ENCODE assay signal across 11 cellular contexts in the genomic region with DNA sequence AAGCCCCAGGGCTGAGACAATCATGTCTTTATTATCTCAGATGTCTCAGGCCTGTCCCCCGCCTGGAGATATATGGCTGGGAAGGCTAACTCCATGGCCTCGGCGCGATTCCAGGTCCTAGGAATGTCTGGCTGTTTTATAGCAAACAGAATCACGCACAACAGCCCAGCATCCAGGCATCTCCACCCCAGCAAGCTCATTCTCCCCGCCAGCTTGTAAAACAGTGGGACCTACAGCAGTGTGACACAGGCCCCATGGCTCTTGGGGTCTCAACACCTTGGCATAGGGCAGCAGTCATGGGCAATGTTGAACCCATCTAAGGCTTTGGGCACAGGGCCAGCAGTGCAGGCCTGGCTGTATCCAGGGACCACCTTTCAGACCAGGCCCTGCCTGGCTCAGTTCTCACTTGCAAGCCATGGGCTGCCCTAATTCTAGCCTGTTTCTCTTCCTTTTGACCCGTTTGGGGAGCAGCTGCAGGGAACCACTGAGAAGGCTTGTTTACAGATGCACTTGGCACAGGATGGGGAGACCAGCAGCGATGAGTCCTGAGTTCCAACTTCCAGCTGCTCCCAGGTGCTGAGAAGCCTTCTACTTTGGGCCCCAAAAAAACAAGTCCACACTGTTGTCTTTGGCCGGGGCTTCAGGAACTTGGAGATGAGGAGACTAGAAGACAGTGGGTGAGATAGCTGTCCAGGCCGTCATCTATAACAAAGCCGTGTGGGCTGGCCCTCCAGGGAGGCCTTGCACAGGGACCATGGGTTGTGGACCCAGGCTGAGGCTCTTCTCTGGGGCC. TPM values are rescaled to one million over a fixed set of nuclear protein-coding genes. Genes with fewer than 3 reads are reported as not detected.
DNase-seq lines count a peak whose midpoint lies in the region; ATAC-seq, FAIRE-seq and TF ChIP-seq lines count a peak whose summit lies in the region.
"Had no signal": no experiment of that assay in that cellular context is flagged by ENCODE, and none has a peak within 500 bp of the region (broad histone marks: within the 10 kb centered on the region; RNA-seq: fewer than 3 reads in every experiment).

No MANE protein-coding gene starts in this region.

- peaks cover 58% of the 10 kb centered on the region for H3K4me1 Mint-ChIP-seq in stimulated activated naive CD8-positive, alpha-beta T cell treated with anti-CD3 and anti-CD28 coated beads, Interleukin-15, amount 100 ng/mL, for 72 hours

- no peak overlapping the region for H3K9ac ChIP-seq in muscle layer of colon (ENCODE audit: low read length)

- no peak overlapping the region for H3K27ac ChIP-seq in body of pancreas
- peak overlapping the region; percentile 64 for H3K27ac ChIP-seq in muscle layer of colon (ENCODE audit: low read depth, low read length)
- peak overlapping the region; percentile 24 for H3K27ac ChIP-seq in vagina
- H3K27ac ChIP-seq in aorta (ENCODE audit: low read depth in 1 of 2, low read length in 2 of 2) = no peak overlapping the region

- H3K27me3 Mint-ChIP-seq in stimulated activated naive CD8-positive, alpha-beta T cell treated with anti-CD3 and anti-CD28 coated beads, Interleukin-15, amount 100 ng/mL, for 72 hours = no peaks in the 10 kb centered on the region

- H3K4me1 ChIP-seq in body of pancreas (no peaks in the 10 kb centered on the region), muscle layer of colon (ENCODE audit: insufficient read depth, low read length) (peaks cover 45% of the 10 kb centered on the region), vagina (peaks cover 50% of the 10 kb centered on the region), aorta (ENCODE audit: control insufficient read depth in 1 of 2, insufficient read depth in 2 of 2, low read length in 2 of 2) (no peaks in the 10 kb centered on the region)

- peak overlapping the region; percentile 40 to 75 for H3K27ac Mint-ChIP-seq in stimulated activated naive CD8-positive, alpha-beta T cell treated with anti-CD3 and anti-CD28 coated beads, Interleukin-15, amount 100 ng/mL, for 72 hours

- H3K36me3 ChIP-seq in body of pancreas (replicated peaks in 1 of 2; ENCODE audit: insufficient read depth in 1 of 2, low read depth in 2 of 2) = no peaks in the 10 kb centered on the region
- peaks cover 26% of the 10 kb centered on the region for H3K36me3 ChIP-seq in muscle layer of colon (ENCODE audit: insufficient read depth, low read length)
- peaks cover 0 to 13% of the 10 kb centered on the region in 2 donors for H3K36me3 ChIP-seq in vagina
- H3K36me3 ChIP-seq in aorta (ENCODE audit: control insufficient read depth in 1 of 2, insufficient read depth in 2 of 2, low read length in 1 of 2) = no peaks in the 10 kb centered on the region

- H3K9me3 ChIP-seq in body of pancreas = no peaks in the 10 kb centered on the region
- H3K9me3 ChIP-seq in muscle layer of colon (ENCODE audit: low read length) = no peaks in the 10 kb centered on the region
- no peaks in the 10 kb centered on the region for H3K9me3 ChIP-seq in vagina
- H3K9me3 ChIP-seq in aorta (ENCODE audit: control insufficient read depth, low read length) = no peaks in the 10 kb centered on the region

- no peak for FAIRE-seq in H54 (lab: Jason Lieb, UNC)

- TF ChIP-seq POLR2A in body of pancreas (IDR thresholded peaks at IDR 0.05) = no peak
- TF ChIP-seq POLR2A in vagina (IDR thresholded peaks at IDR 0.05) = no peak
- TF ChIP-seq POLR2A in H54 (IDR thresholded peaks at IDR 0.05; ENCODE audit: low read depth, low read length) = no peak

- peaks cover 2 to 7% of the 10 kb centered on the region in 2 donors for H3K9me3 Mint-ChIP-seq in stimulated activated naive CD8-positive, alpha-beta T cell treated with anti-CD3 and anti-CD28 coated beads, Interleukin-15, amount 100 ng/mL, for 72 hours

- H3K4me3 ChIP-seq in body of pancreas = no peak overlapping the region
- peak overlapping the region in 1 of 2 donors; percentile 26 for H3K4me3 ChIP-seq in muscle layer of colon (ENCODE audit: low read depth in 1 of 2, low read length in 2 of 2)
- H3K4me3 ChIP-seq in vagina = no peak overlapping the region
- no peak overlapping the region for H3K4me3 ChIP-seq in aorta (ENCODE audit: low read length in 2 of 2)

- ATAC-seq in stimulated activated naive CD8-positive, alpha-beta T cell treated with anti-CD3 and anti-CD28 coated beads, Interleukin-15, amount 100 ng/mL, for 72 hours = no peak
- no peak for ATAC-seq in stimulated activated naive CD8-positive, alpha-beta T cell treated with anti-CD3 and anti-CD28 coated beads, Interleukin-15, Interleukin-2, amounts not matched to agents 100 U/mL and 50 U/mL, for 24 hours
- peak; percentile 9 for ATAC-seq in body of pancreas
- no peak for ATAC-seq in aorta (ENCODE audit: low FRiP score)

- no peak overlapping the region for H3K4me3 Mint-ChIP-seq in stimulated activated naive CD8-positive, alpha-beta T cell treated with anti-CD3 and anti-CD28 coated beads, Interleukin-15, amount 100 ng/mL, for 72 hours

- H3K27me3 ChIP-seq in body of pancreas (no peaks in the 10 kb centered on the region), muscle layer of colon (ENCODE audit: control insufficient read depth in 1 of 2, insufficient read depth in 2 of 2, low read length in 2 of 2) (no peaks in the 10 kb centered on the region), vagina (no peaks in the 10 kb centered on the region), aorta (ENCODE audit: control insufficient read depth in 1 of 2, insufficient read depth in 2 of 2, low read length in 1 of 2) (no peaks in the 10 kb centered on the region)

- intact Hi-C loops in body of pancreas (cut with DNase I) (loop anchor here (10.0 kb wide), 1 partner anchor 536 kb away; a partner anchor contains a TSS), vagina (cut with DNase I) (no loop called here), aorta (cut with DNase I) (loop anchor here (5.0 to 10.0 kb wide), 3 partner anchors 166 to 536 kb away; a partner anchor contains a TSS)

- DNase-seq in stimulated activated naive CD8-positive, alpha-beta T cell treated with anti-CD3 and anti-CD28 coated beads, Interleukin-15, amount 100 ng/mL, for 72 hours = no peak
- DNase-seq in stimulated activated naive CD8-positive, alpha-beta T cell treated with anti-CD3 and anti-CD28 coated beads, Interleukin-15, Interleukin-2, amounts not matched to agents 100 U/mL and 50 U/mL, for 24 hours = no peak
- DNase-seq in body of pancreas (no peak), vagina (ENCODE audit: extremely low spot score in 2 of 2) (no peak), DMS53 treated with DMSO at 0.1 percent for 48 hours (lab: John Stamatoyannopoulos, UW; ENCODE audit: unreplicated experiment) (no peak), H54 (ENCODE audit: insufficient read length, low spot score) (no peak), aorta (no peak)
- DNase-seq: activated gamma-delta T cell treated with Interleukin-2 at 50 U/mL for 16 hours, C1 segment of cervical spinal cord, NCI-H446 treated with DMSO at 0.1 percent for 48 hours had no signal

- WGBS in body of pancreas, 2 donors = 66 to 71% methylated on average over 8 to 11 of the region's 11 CpGs
- WGBS in aorta, 2 donors = 46 to 51% methylated on average over 11 of the region's 11 CpGs

- TF ChIP-seq CTCF in body of pancreas (IDR thresholded peaks at IDR 0.05) (no peak), vagina (IDR thresholded peaks at IDR 0.05) (no peak)

RNA-seq across cellular contexts. Expression of a gene that starts 34.4 kb away (rescaled TPM):
- total RNA-seq in body of pancreas (1 to 10 TPM in 1 of 2 donors, under 1 TPM in 1; 0.52 to 1.3 TPM), vagina (5.2 TPM), aorta (not detected)
- polyA plus RNA-seq in aorta = not detected

RNA-seq across cellular contexts. Expression of a gene that starts 56.0 kb away (rescaled TPM):
- total RNA-seq in body of pancreas (10 to 100 TPM; 39.9 to 72.1 TPM), vagina (141 TPM), aorta (100 to 1,000 TPM; 203 to 211 TPM)
- polyA plus RNA-seq in aorta = 100 to 1,000 TPM; 123 to 176 TPM

Comparison
In these comparisons a context has a peak if more than half of its experiments do, and no peak if none do; other contexts are left out.
1. H3K27ac ChIP-seq: peak in muscle layer of colon (single experiment) and vagina (single experiment); none in body of pancreas (0 of 4) and aorta (0 of 2).